In the genomic region with DNA sequence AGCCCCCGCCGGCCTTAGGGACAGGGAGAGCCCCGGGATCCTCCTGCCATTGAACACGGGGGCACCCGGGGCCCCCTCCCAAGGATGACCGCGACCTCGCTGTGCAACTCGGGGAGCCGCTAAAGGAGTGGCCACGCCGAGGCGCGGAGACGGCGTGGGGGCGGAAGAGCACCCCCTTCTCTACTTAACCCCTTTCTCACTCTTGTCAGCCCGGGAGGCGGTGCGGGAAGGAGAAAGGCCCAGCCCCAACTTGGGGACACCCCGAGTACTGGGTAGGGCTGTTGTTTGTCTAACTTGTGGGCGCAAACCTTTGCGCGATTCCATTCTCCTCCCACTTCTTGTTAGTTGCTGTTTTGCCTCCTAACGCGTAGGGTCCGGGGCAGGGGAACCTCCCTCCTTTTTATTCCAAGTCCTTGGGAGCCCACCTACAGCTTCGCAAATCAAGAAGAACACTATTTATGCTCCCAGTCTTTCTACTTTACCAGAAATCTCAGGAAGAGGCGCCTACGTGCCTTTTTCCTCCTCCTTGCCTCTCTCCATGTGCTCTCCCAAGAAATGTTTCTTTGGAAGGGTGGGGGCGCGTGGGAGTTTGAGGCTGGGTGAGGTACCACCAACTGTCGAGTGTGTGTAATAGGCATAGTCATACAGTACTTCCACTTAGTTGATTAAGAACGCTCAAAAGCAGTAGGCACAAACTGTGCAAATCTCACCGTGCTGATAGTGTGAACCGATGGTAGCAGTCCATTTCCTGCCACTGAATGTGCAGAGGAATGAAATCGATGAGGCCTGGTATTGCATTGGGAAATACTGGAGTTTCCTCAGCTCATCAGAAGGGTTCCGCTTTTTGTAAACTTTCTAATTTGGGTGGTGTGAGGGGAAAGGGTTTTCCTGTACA, we compare ENCODE assay signal across 8 cellular contexts. TPM values are rescaled to one million over a fixed set of nuclear protein-coding genes. Genes with fewer than 3 reads are reported as not detected.
A peak's percentile ranks its signal among the peaks of the same experiment; 100 is the strongest.
DNase-seq lines count a peak whose midpoint lies in the region; ATAC-seq, FAIRE-seq and TF ChIP-seq lines count a peak whose summit lies in the region.

No MANE protein-coding gene starts in this region.

- H3K9me3 ChIP-seq in SK-N-SH (no peaks in the 10 kb centered on the region), astrocyte (ENCODE audit: insufficient read depth, low read depth, low read length) (no peaks in the 10 kb centered on the region), iPS-18c (ENCODE audit: control insufficient read depth, insufficient read depth, low read length) (no peaks in the 10 kb centered on the region)

- H3K9me2 ChIP-seq in SK-N-SH, result no peaks in the 10 kb centered on the region

- TF ChIP-seq CTCF in 22Rv1 (IDR thresholded peaks at IDR 0.05) (no peak), SK-N-SH (IDR thresholded peaks at IDR 0.05) (no peak), astrocyte (IDR thresholded peaks at IDR 0.05; ENCODE audit: insufficient read depth, low read depth, low read length) (no peak)

- ATAC-seq in GM18907 (IDR thresholded peaks at IDR 0.05; ENCODE audit: unreplicated experiment) (peak; percentile 42), HG03139 (IDR thresholded peaks at IDR 0.05; ENCODE audit: unreplicated experiment) (peak; percentile 19)

- WGBS in SK-N-SH (ENCODE audit: low lambda C conversion rate), result 6% methylated on average over 26 of the region's 38 CpGs

- H2AFZ ChIP-seq in SK-N-SH (ENCODE audit: low read depth), result peak overlapping the region; percentile 93; the same call in 1 of the 2 replicates
- H2AFZ ChIP-seq in astrocyte (ENCODE audit: low read depth, low read length), result peak overlapping the region; percentile 86

- H3K27me3 ChIP-seq in SK-N-SH (ENCODE audit: insufficient read depth), result no peaks in the 10 kb centered on the region
- H3K27me3 ChIP-seq in astrocyte (ENCODE audit: insufficient read depth, low read length), result no peaks in the 10 kb centered on the region

- H3K9ac ChIP-seq in SK-N-SH (peak overlapping the region; percentile 76), astrocyte (ENCODE audit: low read length) (peak overlapping the region; percentile 92)

- H3K4me3 ChIP-seq in SK-N-SH (ENCODE audit: low read depth in 2 of 2, low read length in 1 of 2), result peak overlapping the region; percentile 68 to 71
- peak overlapping the region; percentile 72 for H3K4me3 ChIP-seq in astrocyte (ENCODE audit: insufficient read depth, low read depth, low read length)
- peak overlapping the region; percentile 80 for H3K4me3 ChIP-seq in iPS-18c (ENCODE audit: insufficient read depth, low read depth, low read length)
- peak overlapping the region; percentile 55 to 71 (median 63) for H3K4me3 ChIP-seq in skin epidermis

- H3K36me3 ChIP-seq in SK-N-SH (replicated peaks in 1 of 2; ENCODE audit: control insufficient read depth in 1 of 2, insufficient read depth in 2 of 2, low read length in 1 of 2), result no peaks in the 10 kb centered on the region
- no peaks in the 10 kb centered on the region for H3K36me3 ChIP-seq in astrocyte (ENCODE audit: insufficient read depth, low read length)

- H3K79me2 ChIP-seq in SK-N-SH (ENCODE audit: insufficient read depth) (peaks cover 16% of the 10 kb centered on the region; the same call in 1 of the 2 replicates), astrocyte (ENCODE audit: insufficient read depth, low read length) (peaks cover 4% of the 10 kb centered on the region)

- peak overlapping the region; percentile 92 for H3K4me3 Mint-ChIP-seq in astrocyte (ENCODE audit: unreplicated experiment)

- peaks cover 3% of the 10 kb centered on the region for H3K4me1 Mint-ChIP-seq in astrocyte (ENCODE audit: low read depth, unreplicated experiment)

- DNase-seq in SK-N-SH, result peak; percentile 39
- peak; percentile 41 for DNase-seq in astrocyte (ENCODE audit: low read depth)
- DNase-seq in effector CD8-positive, alpha-beta T cell (lab: John Stamatoyannopoulos, UW), result no peak

- H3K4me2 ChIP-seq in SK-N-SH (peak overlapping the region; percentile 79), astrocyte (ENCODE audit: low read length) (peak overlapping the region; percentile 95)

- peak overlapping the region; percentile 47 for H3K27ac Mint-ChIP-seq in astrocyte (ENCODE audit: unreplicated experiment)

- H3K36me3 Mint-ChIP-seq in astrocyte (ENCODE audit: low read depth, unreplicated experiment), result no peaks in the 10 kb centered on the region

- CTCF ChIA-PET in SK-N-SH (lab: Yijun Ruan, JAX), result interaction anchor here (0.7 to 1.8 kb wide), 2 partner anchors 74 to 140 kb away, joined by 3 to 5 read pairs; no protein-coding TSS in a partner anchor

- TF ChIP-seq RAD21 in SK-N-SH (IDR thresholded peaks at IDR 0.05; ENCODE audit: low read length), result no peak

- peaks cover 0 to 2% of the 10 kb centered on the region in 2 experiments; a peak in 1 of 4 replicates for H3K4me1 ChIP-seq in SK-N-SH (ENCODE audit: control insufficient read depth in 1 of 2, insufficient read depth in 2 of 2, low read depth in 1 of 2, low read length in 1 of 2)
- H3K4me1 ChIP-seq in astrocyte (ENCODE audit: insufficient read depth, low read length), result peaks cover 7% of the 10 kb centered on the region

- H4K20me1 ChIP-seq in SK-N-SH (ENCODE audit: insufficient read depth), result no peaks in the 10 kb centered on the region
- H4K20me1 ChIP-seq in astrocyte (ENCODE audit: insufficient read depth, low read length), result no peaks in the 10 kb centered on the region

- no peaks in the 10 kb centered on the region for H3K27me3 Mint-ChIP-seq in astrocyte (ENCODE audit: low read depth, unreplicated experiment)

- no peaks in the 10 kb centered on the region for H3K9me3 Mint-ChIP-seq in astrocyte (ENCODE audit: unreplicated experiment)

- no peak for TF ChIP-seq EP300 in SK-N-SH (IDR thresholded peaks at IDR 0.05; ENCODE audit: borderline replicate concordance in 1 of 2, low read depth in 1 of 2, low read length in 1 of 2)

- no peaks in the 10 kb centered on the region for H3F3A ChIP-seq in SK-N-SH (replicated peaks; ENCODE audit: insufficient read depth)

- H3K27ac ChIP-seq in 22Rv1 (peak overlapping the region; percentile 61), SK-N-SH (ENCODE audit: low read depth in 2 of 2, low read length in 1 of 2) (peak overlapping the region; percentile 64 to 73; a peak in 3 of 4 replicates), astrocyte (ENCODE audit: low read depth, low read length) (peak overlapping the region; percentile 83), skin epidermis (peak overlapping the region; percentile 35 to 92 (median 82))

- POLR2A ChIA-PET in SK-N-SH (lab: Yijun Ruan, JAX), result no interaction called here

- peak; percentile 91 for FAIRE-seq in astrocyte (lab: Jason Lieb, UNC)

TF ChIP-seq in SK-N-SH, 30 proteins besides CTCF, POLR2A, EP300 and RAD21:
- TF ChIP-seq SIN3A (IDR thresholded peaks at IDR 0.05; ENCODE audit: borderline replicate concordance, low read depth, low read length), result no peak
- no peak for TF ChIP-seq REST (IDR thresholded peaks at IDR 0.05; ENCODE audit: low read depth, low read length)
- TF ChIP-seq CHD2 (IDR thresholded peaks at IDR 0.05; ENCODE audit: low read length, partially characterized antibody), result no peak
- peak; percentile 14; the same call in 1 of the 2 replicates for TF ChIP-seq MXI1 (IDR thresholded peaks at IDR 0.05; ENCODE audit: low read depth, low read length)
- TF ChIP-seq MAX (IDR thresholded peaks at IDR 0.05; ENCODE audit: low read depth), result peak; percentile 33; the same call in 1 of the 2 replicates

RNA-seq across cellular contexts. Expression of gene DIAPH2, which starts 0.8 kb away (rescaled TPM):
- 1.1 TPM in 2 replicates for polyA plus RNA-seq in SK-N-SH (2012; rRNA removed)
- polyA plus RNA-seq in SK-N-SH (2012; cell fraction: cytosol; rRNA removed), result 1.5 and 1.6 TPM in 2 replicates
- 0.85 and 1.4 TPM in 2 replicates for polyA plus RNA-seq in SK-N-SH (2012; cell fraction: nucleus; rRNA removed)
- 9.0 and 9.8 TPM in 2 replicates for total RNA-seq in astrocyte
